14 cellular contexts compared by ENCODE assay signal in the genomic region with DNA sequence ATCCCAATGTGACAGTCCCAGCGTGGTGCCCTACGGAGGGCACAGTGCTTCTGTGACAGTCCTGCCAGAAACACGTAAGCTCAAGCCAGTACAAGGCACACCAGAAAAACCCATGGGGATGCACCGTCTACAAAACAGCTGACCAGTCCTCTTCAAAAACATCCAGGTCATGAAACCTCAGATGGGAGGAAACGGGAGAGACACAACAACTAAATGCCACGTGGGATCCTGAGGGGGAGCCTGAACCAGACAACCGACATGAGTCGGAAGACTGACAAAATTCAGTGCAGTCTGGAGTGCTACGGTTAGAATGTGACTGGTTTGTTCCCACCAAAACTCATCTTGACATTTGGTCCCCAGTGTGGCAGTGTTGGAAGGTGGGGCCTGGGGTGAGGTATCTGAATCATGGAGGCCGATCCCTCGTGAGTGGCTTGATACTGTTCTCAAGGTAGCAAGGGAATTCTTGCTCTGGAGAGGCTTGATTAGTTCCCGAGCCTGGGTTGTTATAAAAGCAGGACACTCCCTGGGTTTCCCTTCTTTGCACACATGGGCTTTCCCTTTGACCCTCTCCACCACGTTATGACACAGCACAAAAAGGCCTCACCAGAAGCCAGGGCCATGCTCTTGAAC. TPM values are rescaled to one million over a fixed set of nuclear protein-coding genes. Genes with fewer than 3 reads are reported as not detected.
"Had no signal": no experiment of that assay in that cellular context is flagged by ENCODE, and none has a peak within 500 bp of the region (broad histone marks: within the 10 kb centered on the region; RNA-seq: fewer than 3 reads in every experiment).

No MANE protein-coding gene starts in this region.

- H3K27me3 ChIP-seq: adrenal gland, esophagus muscularis mucosa, pancreas, transverse colon had no signal

- H3K36me3 ChIP-seq: adrenal gland, esophagus muscularis mucosa, pancreas, transverse colon had no signal

- DNase-seq: activated CD4-positive, CD25-positive, alpha-beta regulatory T cell treated with anti-CD3 and anti-CD28 coated beads, Interleukin-2, amount 50 U/mL, for 72 hours; adrenal gland; central memory CD4-positive, alpha-beta T cell; cortex of kidney; effector CD4-positive, alpha-beta T cell; SK-N-SH; stimulated activated CD4-positive, alpha-beta T cell treated with anti-CD3 and anti-CD28 coated beads, Interleukin-4, amount 100 ng/mL, for 24 hours; stimulated activated naive CD4-positive, alpha-beta T cell; T-helper 1 cell; transverse colon had no signal

- ATAC-seq: activated T-helper 17 cell treated with anti-CD3 and anti-CD28 coated beads, Interleukin-2, amount 50 U/mL, for 72 hours; pancreas had no signal

- H3K4me1 ChIP-seq: pancreas had no signal

- H3K4me3 ChIP-seq: adrenal gland, esophagus muscularis mucosa, pancreas, transverse colon had no signal

- H3K27ac ChIP-seq: adrenal gland, esophagus muscularis mucosa, pancreas, transverse colon had no signal

- H3K9me3 ChIP-seq: adrenal gland, esophagus muscularis mucosa, pancreas, SK-N-SH, transverse colon had no signal

RNA-seq across cellular contexts. Expression of a gene that starts 55.4 kb away (rescaled TPM):
- total RNA-seq: activated CD8-positive, alpha-beta memory T cell treated with anti-CD3 and anti-CD28 coated beads for 36 hours; activated T-helper 17 cell treated with anti-CD3 and anti-CD28 coated beads, Interleukin-2, amount 50 U/mL, for 72 hours had no signal
